ENCODE assay signal across 11 cellular contexts in genomic region chr11:104531075-104531474, GRCh38.
DNase-seq lines count a peak whose midpoint lies in the region; ATAC-seq lines count a peak whose summit lies in the region.
"Had no signal": no experiment of that assay in that cellular context is flagged by ENCODE, and none has a peak within 500 bp of the region (broad histone marks: within the 10 kb centered on the region; RNA-seq: fewer than 3 reads in every experiment).

No MANE protein-coding gene starts in this region.

- H3K4me1 Mint-ChIP-seq in activated T-helper 17 cell treated with anti-CD3 and anti-CD28 coated beads, Interleukin-2, amount 50 U/mL, for 72 hours, result no peaks in the 10 kb centered on the region
- no peaks in the 10 kb centered on the region for H3K4me1 Mint-ChIP-seq in naive thymus-derived CD8-positive, alpha-beta T cell

- POLR2A ChIA-PET in naive thymus-derived CD8-positive, alpha-beta T cell (lab: Charles Lee), result no interaction called here

- H3K27me3 Mint-ChIP-seq in activated T-helper 17 cell treated with anti-CD3 and anti-CD28 coated beads, Interleukin-2, amount 50 U/mL, for 72 hours, result no peaks in the 10 kb centered on the region
- peaks cover 0 to 5% (median 0%) of the 10 kb centered on the region in 5 donors for H3K27me3 Mint-ChIP-seq in naive thymus-derived CD8-positive, alpha-beta T cell
- H3K27me3 Mint-ChIP-seq: dendritic cell treated with granulocyte-macrophage colony-stimulating factor and Interleukin-4, amounts not matched to agents 40 ng/mL and 50 ng/mL, for 4 days had no signal

- H3K9me3 Mint-ChIP-seq in activated T-helper 17 cell treated with anti-CD3 and anti-CD28 coated beads, Interleukin-2, amount 50 U/mL, for 72 hours, result no peaks in the 10 kb centered on the region
- no peaks in the 10 kb centered on the region for H3K9me3 Mint-ChIP-seq in naive thymus-derived CD8-positive, alpha-beta T cell
- H3K9me3 Mint-ChIP-seq: dendritic cell treated with granulocyte-macrophage colony-stimulating factor and Interleukin-4, amounts not matched to agents 40 ng/mL and 50 ng/mL, for 4 days had no signal

- H3K27ac Mint-ChIP-seq in activated T-helper 17 cell treated with anti-CD3 and anti-CD28 coated beads, Interleukin-2, amount 50 U/mL, for 72 hours, result no peak overlapping the region
- peak overlapping the region in 1 of 10 donors; percentile 37 for H3K27ac Mint-ChIP-seq in naive thymus-derived CD8-positive, alpha-beta T cell
- H3K27ac Mint-ChIP-seq: dendritic cell treated with granulocyte-macrophage colony-stimulating factor and Interleukin-4, amounts not matched to agents 40 ng/mL and 50 ng/mL, for 4 days had no signal

- H3K4me3 Mint-ChIP-seq in activated T-helper 17 cell treated with anti-CD3 and anti-CD28 coated beads, Interleukin-2, amount 50 U/mL, for 72 hours, result no peak overlapping the region
- no peak overlapping the region for H3K4me3 Mint-ChIP-seq in naive thymus-derived CD8-positive, alpha-beta T cell
- H3K4me3 Mint-ChIP-seq: dendritic cell treated with granulocyte-macrophage colony-stimulating factor and Interleukin-4, amounts not matched to agents 40 ng/mL and 50 ng/mL, for 4 days had no signal

- ATAC-seq in HG03175 (IDR thresholded peaks at IDR 0.05; ENCODE audit: unreplicated experiment) (peak; percentile 51), left cardiac atrium (no peak), HG03095 (IDR thresholded peaks at IDR 0.05; ENCODE audit: unreplicated experiment) (no peak)
- ATAC-seq in activated T-helper 17 cell treated with anti-CD3 and anti-CD28 coated beads, Interleukin-2, amount 50 U/mL, for 72 hours (replicated peaks), result peak; percentile 40
- peak; percentile 49 to 62 for ATAC-seq in naive thymus-derived CD8-positive, alpha-beta T cell

- intact Hi-C loops in left cardiac atrium (cut with DNase I), result no loop called here

- DNase-seq in DMS 273 (lab: John Stamatoyannopoulos, UW; ENCODE audit: unreplicated experiment), result peak; percentile 28
- DNase-seq in DMS 273 treated with DMSO at 0.1 percent for 48 hours (lab: John Stamatoyannopoulos, UW), result no peak
- peak in 5 of 10 donors; percentile 6 to 39 (median 14) for DNase-seq in naive thymus-derived CD8-positive, alpha-beta T cell
- no peak for DNase-seq in superior temporal gyrus (ENCODE audit: extremely low spot score)
- no peak for DNase-seq in left cardiac atrium
- DNase-seq: 8988T, KG1 had no signal

- H3K36me3 Mint-ChIP-seq in activated T-helper 17 cell treated with anti-CD3 and anti-CD28 coated beads, Interleukin-2, amount 50 U/mL, for 72 hours (ENCODE audit: low read depth), result no peaks in the 10 kb centered on the region
- H3K36me3 Mint-ChIP-seq in naive thymus-derived CD8-positive, alpha-beta T cell, result no peaks in the 10 kb centered on the region

Comparison
In these comparisons a context has a peak if more than half of its experiments do, and no peak if none do; other contexts are left out.
1. ATAC-seq: peak in HG03175 (single experiment), activated T-helper 17 cell treated with anti-CD3 and anti-CD28 coated beads, Interleukin-2, amount 50 U/mL, for 72 hours (single experiment) and naive thymus-derived CD8-positive, alpha-beta T cell (2 of 2); none in left cardiac atrium (0 of 2) and HG03095 (single experiment).